In genomic region chr14:45868377-45868776, GRCh38 we compare ENCODE assay signal across 17 cellular contexts.
DNase-seq lines count a peak whose midpoint lies in the region; ATAC-seq lines count a peak whose summit lies in the region.
"Had no signal": no experiment of that assay in that cellular context is flagged by ENCODE, and none has a peak within 500 bp of the region (broad histone marks: within the 10 kb centered on the region; RNA-seq: fewer than 3 reads in every experiment).

No MANE protein-coding gene starts in this region.

- DNase-seq in HT1080 (ENCODE audit: low read depth) (peak; percentile 39), NCI-H345 treated with DMSO at 0.1 percent for 48 hours (lab: John Stamatoyannopoulos, UW; ENCODE audit: unreplicated experiment) (no peak), SIG-M5 (lab: John Stamatoyannopoulos, UW) (no peak), SHP77 (lab: John Stamatoyannopoulos, UW) (no peak)
- DNase-seq in activated CD8-positive, alpha-beta memory T cell treated with anti-CD3 and anti-CD28 coated beads, Interleukin-2, amount 10 ng/mL, durations not matched to agents 7 days and 5 days: no peak
- DNase-seq: activated CD4-positive, alpha-beta T cell treated with anti-CD3 and anti-CD28 coated beads, Interleukin-2, amount 50 U/mL, for 48 hours; aorta; NCI-H1092; NCI-H2227 treated with DMSO at 0.1 percent for 48 hours; stimulated activated CD4-positive, alpha-beta T cell treated with anti-CD3 and anti-CD28 coated beads, Interleukin-15, amount 100 ng/mL, for 24 hours; thyroid gland had no signal

- no peak overlapping the region for H3K27ac Mint-ChIP-seq in activated CD8-positive, alpha-beta memory T cell treated with anti-CD3 and anti-CD28 coated beads, Interleukin-2, amount 10 ng/mL, durations not matched to agents 7 days and 5 days
- H3K27ac Mint-ChIP-seq: activated T-helper 17 cell treated with anti-CD3 and anti-CD28 coated beads, Interleukin-2, amount 50 U/mL, for 72 hours; dendritic cell treated with granulocyte-macrophage colony-stimulating factor and Interleukin-4, amounts not matched to agents 40 ng/mL and 50 ng/mL, for 4 days had no signal

- no peaks in the 10 kb centered on the region for H3K36me3 Mint-ChIP-seq in activated CD8-positive, alpha-beta memory T cell treated with anti-CD3 and anti-CD28 coated beads, Interleukin-2, amount 10 ng/mL, durations not matched to agents 7 days and 5 days

- ATAC-seq in GM18502 (IDR thresholded peaks at IDR 0.05; ENCODE audit: poor library complexity, unreplicated experiment): peak; percentile 77
- peak; percentile 64 for ATAC-seq in GM21423 (IDR thresholded peaks at IDR 0.05; ENCODE audit: unreplicated experiment)
- ATAC-seq in HG02981 (IDR thresholded peaks at IDR 0.05; ENCODE audit: unreplicated experiment): peak; percentile 77
- no peak for ATAC-seq in activated CD8-positive, alpha-beta memory T cell treated with anti-CD3 and anti-CD28 coated beads, Interleukin-2, amount 10 ng/mL, durations not matched to agents 7 days and 5 days
- ATAC-seq: activated T-helper 17 cell treated with anti-CD3 and anti-CD28 coated beads, Interleukin-2, amount 50 U/mL, for 72 hours; left lobe of liver had no signal

- no peaks in the 10 kb centered on the region for H3K4me1 Mint-ChIP-seq in activated CD8-positive, alpha-beta memory T cell treated with anti-CD3 and anti-CD28 coated beads, Interleukin-2, amount 10 ng/mL, durations not matched to agents 7 days and 5 days
- H3K4me1 Mint-ChIP-seq: activated T-helper 17 cell treated with anti-CD3 and anti-CD28 coated beads, Interleukin-2, amount 50 U/mL, for 72 hours had no signal

- H3K4me3 Mint-ChIP-seq in activated CD8-positive, alpha-beta memory T cell treated with anti-CD3 and anti-CD28 coated beads, Interleukin-2, amount 10 ng/mL, durations not matched to agents 7 days and 5 days: no peak overlapping the region
- H3K4me3 Mint-ChIP-seq: activated T-helper 17 cell treated with anti-CD3 and anti-CD28 coated beads, Interleukin-2, amount 50 U/mL, for 72 hours; dendritic cell treated with granulocyte-macrophage colony-stimulating factor and Interleukin-4, amounts not matched to agents 40 ng/mL and 50 ng/mL, for 4 days had no signal

- CTCF ChIA-PET in activated CD8-positive, alpha-beta memory T cell treated with anti-CD3 and anti-CD28 coated beads, Interleukin-2, amount 10 ng/mL, durations not matched to agents 7 days and 5 days (lab: Charles Lee): no interaction called here

- peaks cover 7% of the 10 kb centered on the region for H3K9me3 Mint-ChIP-seq in activated CD8-positive, alpha-beta memory T cell treated with anti-CD3 and anti-CD28 coated beads, Interleukin-2, amount 10 ng/mL, durations not matched to agents 7 days and 5 days (ENCODE audit: low read depth)

- no peaks in the 10 kb centered on the region for H3K27me3 Mint-ChIP-seq in activated CD8-positive, alpha-beta memory T cell treated with anti-CD3 and anti-CD28 coated beads, Interleukin-2, amount 10 ng/mL, durations not matched to agents 7 days and 5 days
- H3K27me3 Mint-ChIP-seq: activated T-helper 17 cell treated with anti-CD3 and anti-CD28 coated beads, Interleukin-2, amount 50 U/mL, for 72 hours; dendritic cell treated with granulocyte-macrophage colony-stimulating factor and Interleukin-4, amounts not matched to agents 40 ng/mL and 50 ng/mL, for 4 days had no signal
